ENCODE assay signal across 8 cellular contexts in genomic region chr15:43493687-43494472, GRCh38. TPM values are rescaled to one million over a fixed set of nuclear protein-coding genes. Genes with fewer than 3 reads are reported as not detected.
DNase-seq lines count a peak whose midpoint lies in the region; ATAC-seq and TF ChIP-seq lines count a peak whose summit lies in the region.

No MANE protein-coding gene starts in this region.

- H3K4me3 Mint-ChIP-seq in activated T-cell treated with anti-CD3 and anti-CD28 coated beads, Interleukin-2, amount 50 U/mL, for 72 hours, result peak overlapping the region; percentile 87 to 90

- peaks cover 27% of the 10 kb centered on the region for H3K4me1 Mint-ChIP-seq in activated T-cell treated with anti-CD3 and anti-CD28 coated beads, Interleukin-2, amount 50 U/mL, for 72 hours (ENCODE audit: low read depth)

- no peak for DNase-seq in activated T-cell treated with anti-CD3 and anti-CD28 coated beads, Interleukin-2, amount 50 U/mL, for 72 hours
- no peak for DNase-seq in activated T-cell treated with anti-CD3 and anti-CD28 coated beads, Interleukin-2, amount 50 U/mL, for 1 hour
- DNase-seq in adrenal gland, result no peak
- no peak for DNase-seq in lower lobe of right lung
- DNase-seq in transverse colon, result no peak
- DNase-seq in glomerular visceral epithelial cell (ENCODE audit: extremely low spot score), result no peak
- DNase-seq in NCI-H2029 treated with DMSO at 0.1 percent for 48 hours (lab: John Stamatoyannopoulos, UW), result no peak

- peaks cover 0 to 14% of the 10 kb centered on the region in 2 donors for H3K36me3 ChIP-seq in adrenal gland (replicated peaks in 1 of 2)
- no peaks in the 10 kb centered on the region for H3K36me3 ChIP-seq in lower lobe of right lung
- no peaks in the 10 kb centered on the region for H3K36me3 ChIP-seq in transverse colon

- intact Hi-C loops in adrenal gland (cut with DNase I), result no loop called here
- intact Hi-C loops in lower lobe of right lung (cut with DNase I), result no loop called here
- intact Hi-C loops in transverse colon (cut with DNase I; ENCODE audit: low total_unique reads), result no loop called here

- TF ChIP-seq POLR2A in adrenal gland (IDR thresholded peaks at IDR 0.05) (no peak), transverse colon (IDR thresholded peaks at IDR 0.05) (no peak)

- H3K4me3 ChIP-seq in adrenal gland, result peak overlapping the region in 2 of 4 donors; percentile 69 to 90
- H3K4me3 ChIP-seq in lower lobe of right lung, result peak overlapping the region; percentile 85
- peak overlapping the region in 3 of 4 donors; percentile 78 to 97 (median 87) for H3K4me3 ChIP-seq in transverse colon

- peak overlapping the region in 3 of 5 donors; percentile 62 to 87 (median 80) for H3K27ac ChIP-seq in adrenal gland
- H3K27ac ChIP-seq in lower lobe of right lung, result peak overlapping the region; percentile 82
- peak overlapping the region; percentile 83 to 92 (median 90) for H3K27ac ChIP-seq in transverse colon

- no peak for ATAC-seq in activated T-cell treated with anti-CD3 and anti-CD28 coated beads, Interleukin-2, amount 50 U/mL, for 72 hours (replicated peaks in 1 of 2)
- ATAC-seq in lower lobe of right lung, result no peak
- no peak for ATAC-seq in HG02642 (IDR thresholded peaks at IDR 0.05; ENCODE audit: poor library complexity, unreplicated experiment)

- TF ChIP-seq CTCF in adrenal gland (IDR thresholded peaks at IDR 0.05), result no peak
- TF ChIP-seq CTCF in lower lobe of right lung (IDR thresholded peaks at IDR 0.05), result no peak
- no peak for TF ChIP-seq CTCF in transverse colon (IDR thresholded peaks at IDR 0.05)

- peaks cover 3 to 5% of the 10 kb centered on the region in 2 donors for H3K36me3 Mint-ChIP-seq in activated T-cell treated with anti-CD3 and anti-CD28 coated beads, Interleukin-2, amount 50 U/mL, for 72 hours (ENCODE audit: insufficient read depth in 2 of 2)

- peak overlapping the region; percentile 89 for H3K27ac Mint-ChIP-seq in activated T-cell treated with anti-CD3 and anti-CD28 coated beads, Interleukin-2, amount 50 U/mL, for 72 hours

- WGBS in adrenal gland, 4 donors, result 51 to 60% (median 58%) methylated on average over 8 of the region's 8 CpGs
- WGBS in transverse colon (ENCODE audit: low coverage in 1 of 2), 2 donors, result 31 to 48% methylated on average over 5 to 8 of the region's 8 CpGs

- peaks cover 12 to 23% of the 10 kb centered on the region in 2 donors for H3K4me1 ChIP-seq in adrenal gland (replicated peaks in 1 of 2)
- peaks cover 6% of the 10 kb centered on the region for H3K4me1 ChIP-seq in lower lobe of right lung
- peaks cover 6 to 45% (median 16%) of the 10 kb centered on the region in 4 donors for H3K4me1 ChIP-seq in transverse colon

- H3K9me3 Mint-ChIP-seq in activated T-cell treated with anti-CD3 and anti-CD28 coated beads, Interleukin-2, amount 50 U/mL, for 72 hours, result no peaks in the 10 kb centered on the region

- in situ Hi-C loops in transverse colon (cut with MboI; ENCODE audit: low pct_ligation_motif_present in 1 of 4, low pct_unique_long_range_greater_than_20kb in 1 of 4, low sequenced_read_pairs in 3 of 4), result loop anchor here in 1 of 4 donors (25.0 kb wide), 1 partner anchor 293 kb away; the partner anchor contains the start of genes ELL3 and SERF2

- TF ChIP-seq EP300 in transverse colon (IDR thresholded peaks at IDR 0.05; ENCODE audit: low read depth), result no peak

- H3K27me3 ChIP-seq in adrenal gland (no peaks in the 10 kb centered on the region), lower lobe of right lung (ENCODE audit: low read depth) (no peaks in the 10 kb centered on the region), transverse colon (no peaks in the 10 kb centered on the region)

- no peaks in the 10 kb centered on the region for H3K27me3 Mint-ChIP-seq in activated T-cell treated with anti-CD3 and anti-CD28 coated beads, Interleukin-2, amount 50 U/mL, for 72 hours (ENCODE audit: low read depth)

- H3K9me3 ChIP-seq in adrenal gland (replicated peaks in 1 of 3) (no peaks in the 10 kb centered on the region), lower lobe of right lung (no peaks in the 10 kb centered on the region), transverse colon (no peaks in the 10 kb centered on the region)

RNA-seq across cellular contexts. Expression of gene TP53BP1, which starts 0.9 kb away (rescaled TPM):
- 10 to 100 TPM; 33.2 to 35.0 TPM for total RNA-seq in activated T-cell treated with anti-CD3 and anti-CD28 coated beads, Interleukin-2, amount 50 U/mL, for 72 hours
- total RNA-seq in adrenal gland, result 10 to 100 TPM; 22.8 to 63.6 (median 43.8) TPM
- polyA plus RNA-seq in adrenal gland, result 10 to 100 TPM; 32.9 to 45.3 (median 41.6) TPM
- 41.0 TPM for total RNA-seq in lower lobe of right lung
- total RNA-seq in transverse colon, result 10 to 100 TPM; 25.1 to 40.8 (median 33.7) TPM

RNA-seq across cellular contexts. Expression of gene MAP1A, which starts 23.5 kb away (rescaled TPM):
- total RNA-seq in activated T-cell treated with anti-CD3 and anti-CD28 coated beads, Interleukin-2, amount 50 U/mL, for 72 hours, result 1 to 10 TPM in 1 of 2 donors, under 1 TPM in 1; 0.82 to 1.8 TPM
- 10 to 100 TPM in 3 of 8 donors, 1 to 10 TPM in 5; 4.7 to 20.9 (median 9.2) TPM for total RNA-seq in adrenal gland
- polyA plus RNA-seq in adrenal gland, result 10 to 100 TPM in 2 of 3 donors, 1 to 10 TPM in 1; 3.4 to 14.6 (median 10.0) TPM
- total RNA-seq in lower lobe of right lung, result 7.1 TPM
- total RNA-seq in transverse colon, result 10 to 100 TPM in 2 of 4 donors, 1 to 10 TPM in 2; 6.3 to 14.6 (median 9.8) TPM
